8 cellular contexts compared by ENCODE assay signal in the genomic region with DNA sequence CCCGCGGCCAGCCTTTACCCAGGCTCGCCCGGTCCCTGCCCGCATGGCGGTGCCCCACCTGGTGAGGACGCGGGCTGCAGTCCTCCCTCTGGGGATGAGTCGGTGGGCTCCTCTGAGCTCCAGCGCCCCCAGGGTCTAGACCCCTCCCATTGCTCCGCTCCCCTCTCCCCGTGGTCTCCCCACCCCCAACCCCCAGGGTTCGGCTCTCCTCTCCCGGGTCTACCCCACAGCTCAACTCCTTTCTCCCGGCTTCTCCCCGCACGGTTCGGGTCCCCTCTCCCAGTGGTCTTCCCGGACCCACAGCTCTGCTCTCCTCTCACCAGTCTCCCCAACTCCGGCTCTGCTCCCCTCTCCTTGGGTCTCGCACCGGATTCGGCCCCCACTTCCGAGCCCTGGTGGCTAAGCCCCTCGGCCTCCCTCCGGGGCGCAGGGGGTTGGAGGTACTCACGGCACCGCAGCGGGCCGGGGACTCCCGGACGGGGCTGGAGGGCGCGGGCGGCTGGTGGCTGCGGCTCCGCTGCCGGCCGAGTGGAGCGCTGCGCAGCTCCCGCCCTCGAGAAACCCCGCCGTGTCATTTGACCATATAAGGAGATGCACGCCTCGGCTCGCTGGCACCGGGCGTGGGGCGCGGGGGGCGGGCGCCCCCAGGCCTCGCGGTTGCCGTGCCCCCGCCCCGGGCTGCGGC. TPM values are rescaled to one million over a fixed set of nuclear protein-coding genes. Genes with fewer than 3 reads are reported as not detected.
DNase-seq lines count a peak whose midpoint lies in the region; ATAC-seq and TF ChIP-seq lines count a peak whose summit lies in the region.

A gene with protein sequence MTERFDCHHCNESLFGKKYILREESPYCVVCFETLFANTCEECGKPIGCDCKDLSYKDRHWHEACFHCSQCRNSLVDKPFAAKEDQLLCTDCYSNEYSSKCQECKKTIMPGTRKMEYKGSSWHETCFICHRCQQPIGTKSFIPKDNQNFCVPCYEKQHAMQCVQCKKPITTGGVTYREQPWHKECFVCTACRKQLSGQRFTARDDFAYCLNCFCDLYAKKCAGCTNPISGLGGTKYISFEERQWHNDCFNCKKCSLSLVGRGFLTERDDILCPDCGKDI (minus strand): TSS at position 530 of the 685 bp plus-strand sequence. CDS start 12,535 bp downstream, outside the sequence.

- in situ Hi-C loops in endometrial microvascular endothelial cells (cut with HindIII; ENCODE audit: inconsistent ontology term, low pct_unique_long_range_greater_than_20kb, low sequenced_read_pairs) = no loop called here

- CTCF ChIA-PET in activated CD8-positive, alpha-beta memory T cell treated with anti-CD3 and anti-CD28 coated beads, Interleukin-2, amount 10 ng/mL, durations not matched to agents 7 days and 5 days (lab: Charles Lee) = interaction anchor here (0.9 to 2.8 kb wide), 7 partner anchors 10 to 146 kb away, joined by 3 to 10 read pairs (median 4); no protein-coding TSS in a partner anchor

- H3K9me3 Mint-ChIP-seq in activated CD8-positive, alpha-beta memory T cell treated with anti-CD3 and anti-CD28 coated beads, Interleukin-2, amount 10 ng/mL, durations not matched to agents 7 days and 5 days (ENCODE audit: low read depth) = no peaks in the 10 kb centered on the region
- H3K9me3 Mint-ChIP-seq in mesothelial cell of epicardium = no peaks in the 10 kb centered on the region

- H3K27me3 Mint-ChIP-seq in activated CD8-positive, alpha-beta memory T cell treated with anti-CD3 and anti-CD28 coated beads, Interleukin-2, amount 10 ng/mL, durations not matched to agents 7 days and 5 days = peaks cover 45% of the 10 kb centered on the region
- no peaks in the 10 kb centered on the region for H3K27me3 Mint-ChIP-seq in mesothelial cell of epicardium (ENCODE audit: low read depth)

- peak within 1 kb of the TSS; percentile 44 for H3K27ac Mint-ChIP-seq in activated CD8-positive, alpha-beta memory T cell treated with anti-CD3 and anti-CD28 coated beads, Interleukin-2, amount 10 ng/mL, durations not matched to agents 7 days and 5 days
- peak within 1 kb of the TSS; percentile 94 for H3K27ac Mint-ChIP-seq in mesothelial cell of epicardium

- H3K36me3 Mint-ChIP-seq in activated CD8-positive, alpha-beta memory T cell treated with anti-CD3 and anti-CD28 coated beads, Interleukin-2, amount 10 ng/mL, durations not matched to agents 7 days and 5 days = no peaks in the 10 kb centered on the region
- H3K36me3 Mint-ChIP-seq in mesothelial cell of epicardium = peaks cover 8% of the 10 kb centered on the region

- peak within 1 kb of the TSS; percentile 65 for H3K4me3 ChIP-seq in AG09309 (ENCODE audit: control insufficient read depth, low read depth, low read length)

- peaks cover 2% of the 10 kb centered on the region for H3K4me1 Mint-ChIP-seq in activated CD8-positive, alpha-beta memory T cell treated with anti-CD3 and anti-CD28 coated beads, Interleukin-2, amount 10 ng/mL, durations not matched to agents 7 days and 5 days
- peaks cover 40% of the 10 kb centered on the region for H3K4me1 Mint-ChIP-seq in mesothelial cell of epicardium

- peak; percentile 28 for TF ChIP-seq CTCF in AG09309 (IDR thresholded peaks at IDR 0.05; ENCODE audit: control insufficient read depth, insufficient read depth, low read depth, low read length, missing control alignments)
- peak; percentile 36 for TF ChIP-seq CTCF in mesothelial cell of epicardium (IDR thresholded peaks at IDR 0.05; ENCODE audit: unreplicated experiment)

- DNase-seq in AG09309 (ENCODE audit: low read depth) = no peak
- DNase-seq in NCI-H526 treated with DMSO at 0.1 percent for 48 hours (lab: John Stamatoyannopoulos, UW) = peak; percentile 50
- DNase-seq in activated CD8-positive, alpha-beta memory T cell treated with anti-CD3 and anti-CD28 coated beads, Interleukin-2, amount 10 ng/mL, durations not matched to agents 7 days and 5 days = peak; percentile 72
- DNase-seq in mesothelial cell of epicardium (ENCODE audit: low spot score in 2 of 2, unreplicated experiment in 2 of 2) = peak; percentile 69 to 85
- DNase-seq in stimulated activated CD8-positive, alpha-beta memory T cell treated with anti-CD3 and anti-CD28 coated beads, Interleukin-2, amount 100 ng/mL, for 48 hours (ENCODE audit: low read depth in 2 of 2) = peak; percentile 49 to 51

- H3K4me3 Mint-ChIP-seq in activated CD8-positive, alpha-beta memory T cell treated with anti-CD3 and anti-CD28 coated beads, Interleukin-2, amount 10 ng/mL, durations not matched to agents 7 days and 5 days = peak within 1 kb of the TSS; percentile 70
- H3K4me3 Mint-ChIP-seq in mesothelial cell of epicardium = peak within 1 kb of the TSS; percentile 90

- peak; percentile 100 for ATAC-seq in GM18907 (IDR thresholded peaks at IDR 0.05; ENCODE audit: unreplicated experiment)
- peak; percentile 94 for ATAC-seq in HG03108 (IDR thresholded peaks at IDR 0.05; ENCODE audit: unreplicated experiment)
- peak; percentile 100 for ATAC-seq in activated CD8-positive, alpha-beta memory T cell treated with anti-CD3 and anti-CD28 coated beads, Interleukin-2, amount 10 ng/mL, durations not matched to agents 7 days and 5 days

RNA-seq across cellular contexts. Expression of the gene that starts here (rescaled TPM):
- 1 to 10 TPM; 3.4 to 4.1 TPM for total RNA-seq in activated CD8-positive, alpha-beta memory T cell treated with anti-CD3 and anti-CD28 coated beads, Interleukin-2, amount 10 ng/mL, durations not matched to agents 7 days and 5 days
- total RNA-seq in endometrial microvascular endothelial cells (ENCODE audit: inconsistent ontology term) (200 TPM), mesothelial cell of epicardium (32.3 to 37.9 TPM (median 36.4 TPM) in 3 replicates)
